ENCODE assay signal across 8 cellular contexts in genomic region chr3:97658670-97659285, GRCh38.
DNase-seq lines count a peak whose midpoint lies in the region; ATAC-seq and TF ChIP-seq lines count a peak whose summit lies in the region.

No MANE protein-coding gene starts in this region.

- TF ChIP-seq RAD21 in Ishikawa (IDR thresholded peaks at IDR 0.05; ENCODE audit: low read depth) = peak; percentile 79

- H3K27ac ChIP-seq in PC-3 (ENCODE audit: low read length) (no peak overlapping the region), stomach (no peak overlapping the region), uterus (no peak overlapping the region)

- 42 to 58% (median 49%) methylated on average over 3 of the region's 3 CpGs for WGBS in stomach, 5 donors

- H3K4me1 ChIP-seq in PC-3 (ENCODE audit: insufficient read depth, low read length) (no peaks in the 10 kb centered on the region), stomach (no peaks in the 10 kb centered on the region), uterus (no peaks in the 10 kb centered on the region)

- TF ChIP-seq EP300 in Ishikawa (IDR thresholded peaks at IDR 0.05; ENCODE audit: borderline replicate concordance) (no peak), stomach (IDR thresholded peaks at IDR 0.05) (no peak)

- no peak overlapping the region for H3K4me2 ChIP-seq in PC-3 (ENCODE audit: low read length)

- H3K79me2 ChIP-seq in PC-3 (ENCODE audit: low read length) = no peaks in the 10 kb centered on the region

- DNase-seq in GM10248 (ENCODE audit: extremely low spot score) (peak; percentile 5), PC-3 (peak; percentile 61), stomach (no peak), cortex of kidney (lab: John Stamatoyannopoulos, UW) (no peak), uterus (no peak)

- POLR2A ChIA-PET in GM10248 (lab: Yijun Ruan, JAX) (no interaction called here), PC-3 (lab: Charles Lee; ENCODE audit: unreplicated experiment) (no interaction called here)

- H3K9me3 ChIP-seq in PC-3 (ENCODE audit: low read length) (no peaks in the 10 kb centered on the region), stomach (no peaks in the 10 kb centered on the region), uterus (no peaks in the 10 kb centered on the region)

- ATAC-seq in PC-3 = peak; percentile 73
- ATAC-seq in esophagus mucosa = peak; percentile 42
- no peak for ATAC-seq in HG03439 (IDR thresholded peaks at IDR 0.05; ENCODE audit: unreplicated experiment)

- peak; percentile 52 for TF ChIP-seq CTCF in GM10248 (IDR thresholded peaks at IDR 0.05; ENCODE audit: control extremely low read depth, extremely low read depth, low read depth, missing control alignments)
- peak; percentile 91 for TF ChIP-seq CTCF in PC-3 (conservative IDR thresholded peaks at IDR 0.05; ENCODE audit: low read depth, low read length)
- peak in 4 of 7 experiments; percentile 27 to 52 (median 44) for TF ChIP-seq CTCF in stomach (IDR thresholded peaks at IDR 0.05)
- peak in 1 of 4 experiments; percentile 27 for TF ChIP-seq CTCF in uterus (IDR thresholded peaks at IDR 0.05)

- no peaks in the 10 kb centered on the region for H3F3A ChIP-seq in PC-3 (ENCODE audit: low read length, unreplicated experiment)

- intact Hi-C loops in PC-3 (cut with micrococcal nuclease) (loop anchor here (1.0 to 10.0 kb wide), 6 partner anchors 61 to 1324 kb away; partner anchors contain the start of gene EPHA6), stomach (cut with DNase I; ENCODE audit: low total_unique reads) (no loop called here), uterus (cut with DNase I; ENCODE audit: low total_unique reads) (no loop called here)

- TF ChIP-seq POLR2A in stomach (IDR thresholded peaks at IDR 0.05) (no peak), uterus (IDR thresholded peaks at IDR 0.05) (no peak)

- H3K36me3 ChIP-seq in PC-3 (ENCODE audit: low read depth, low read length) (no peaks in the 10 kb centered on the region), stomach (no peaks in the 10 kb centered on the region), uterus (no peaks in the 10 kb centered on the region)

- BruUV-seq in PC-3 (replicated peaks; lab: Mats Ljungman, UMichigan) = no TSS peak

- CTCF ChIA-PET in GM10248 (lab: Yijun Ruan, JAX) (no interaction called here), PC-3 (lab: Charles Lee) (no interaction called here)

- H3K27me3 ChIP-seq in PC-3 (ENCODE audit: low read length) = no peaks in the 10 kb centered on the region
- no peaks in the 10 kb centered on the region for H3K27me3 ChIP-seq in stomach
- no peaks in the 10 kb centered on the region for H3K27me3 ChIP-seq in uterus

- H3K9ac ChIP-seq in PC-3 (ENCODE audit: low read length) = no peak overlapping the region

- no peak overlapping the region for H2AFZ ChIP-seq in PC-3 (ENCODE audit: low read length)

- H3K9me2 ChIP-seq in PC-3 (replicated peaks; ENCODE audit: low read length) = no peaks in the 10 kb centered on the region

- H3K4me3 ChIP-seq in PC-3 (ENCODE audit: low read length) (no peak overlapping the region), stomach (no peak overlapping the region), uterus (no peak overlapping the region)

- no peaks in the 10 kb centered on the region for H4K20me1 ChIP-seq in PC-3 (ENCODE audit: low read length)

TF ChIP-seq in Ishikawa, 13 proteins besides CTCF, POLR2A, EP300 and RAD21:
- TF ChIP-seq TAF1 (IDR thresholded peaks at IDR 0.05; ENCODE audit: low read depth) = no peak
- TF ChIP-seq FOXM1 (IDR thresholded peaks at IDR 0.05; ENCODE audit: borderline replicate concordance, low read depth) = no peak
- no peak for TF ChIP-seq EGR1 (IDR thresholded peaks at IDR 0.05)
- no peak for TF ChIP-seq CEBPB (IDR thresholded peaks at IDR 0.05)
- TF ChIP-seq NFIC (IDR thresholded peaks at IDR 0.05) = no peak
- TF ChIP-seq, protein P1, sequence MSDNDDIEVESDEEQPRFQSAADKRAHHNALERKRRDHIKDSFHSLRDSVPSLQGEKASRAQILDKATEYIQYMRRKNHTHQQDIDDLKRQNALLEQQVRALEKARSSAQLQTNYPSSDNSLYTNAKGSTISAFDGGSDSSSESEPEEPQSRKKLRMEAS (IDR thresholded peaks at IDR 0.05) = no peak
- TF ChIP-seq, protein P2, sequence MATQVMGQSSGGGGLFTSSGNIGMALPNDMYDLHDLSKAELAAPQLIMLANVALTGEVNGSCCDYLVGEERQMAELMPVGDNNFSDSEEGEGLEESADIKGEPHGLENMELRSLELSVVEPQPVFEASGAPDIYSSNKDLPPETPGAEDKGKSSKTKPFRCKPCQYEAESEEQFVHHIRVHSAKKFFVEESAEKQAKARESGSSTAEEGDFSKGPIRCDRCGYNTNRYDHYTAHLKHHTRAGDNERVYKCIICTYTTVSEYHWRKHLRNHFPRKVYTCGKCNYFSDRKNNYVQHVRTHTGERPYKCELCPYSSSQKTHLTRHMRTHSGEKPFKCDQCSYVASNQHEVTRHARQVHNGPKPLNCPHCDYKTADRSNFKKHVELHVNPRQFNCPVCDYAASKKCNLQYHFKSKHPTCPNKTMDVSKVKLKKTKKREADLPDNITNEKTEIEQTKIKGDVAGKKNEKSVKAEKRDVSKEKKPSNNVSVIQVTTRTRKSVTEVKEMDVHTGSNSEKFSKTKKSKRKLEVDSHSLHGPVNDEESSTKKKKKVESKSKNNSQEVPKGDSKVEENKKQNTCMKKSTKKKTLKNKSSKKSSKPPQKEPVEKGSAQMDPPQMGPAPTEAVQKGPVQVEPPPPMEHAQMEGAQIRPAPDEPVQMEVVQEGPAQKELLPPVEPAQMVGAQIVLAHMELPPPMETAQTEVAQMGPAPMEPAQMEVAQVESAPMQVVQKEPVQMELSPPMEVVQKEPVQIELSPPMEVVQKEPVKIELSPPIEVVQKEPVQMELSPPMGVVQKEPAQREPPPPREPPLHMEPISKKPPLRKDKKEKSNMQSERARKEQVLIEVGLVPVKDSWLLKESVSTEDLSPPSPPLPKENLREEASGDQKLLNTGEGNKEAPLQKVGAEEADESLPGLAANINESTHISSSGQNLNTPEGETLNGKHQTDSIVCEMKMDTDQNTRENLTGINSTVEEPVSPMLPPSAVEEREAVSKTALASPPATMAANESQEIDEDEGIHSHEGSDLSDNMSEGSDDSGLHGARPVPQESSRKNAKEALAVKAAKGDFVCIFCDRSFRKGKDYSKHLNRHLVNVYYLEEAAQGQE (IDR thresholded peaks at IDR 0.05; ENCODE audit: low read depth) = no peak
- no peak for TF ChIP-seq CREB1 (IDR thresholded peaks at IDR 0.05; ENCODE audit: low read depth)
- TF ChIP-seq TEAD4 (IDR thresholded peaks at IDR 0.05) = no peak
- TF ChIP-seq USF1 (IDR thresholded peaks at IDR 0.05) = no peak
- no peak for TF ChIP-seq TCF12 (IDR thresholded peaks at IDR 0.05; ENCODE audit: low read depth)
- no peak for TF ChIP-seq ZBTB7A (IDR thresholded peaks at IDR 0.05; ENCODE audit: low read depth)
- TF ChIP-seq YY1 (IDR thresholded peaks at IDR 0.05; ENCODE audit: low read depth) = no peak

Comparison
In these comparisons a context has a peak if more than half of its experiments do, and no peak if none do; other contexts are left out.
1. DNase-seq: peak in GM10248 (single experiment) and PC-3 (single experiment); none in stomach (single experiment), cortex of kidney (single experiment) and uterus (0 of 2).